Comparison of ENCODE assay signal across 10 cellular contexts in the genomic region with DNA sequence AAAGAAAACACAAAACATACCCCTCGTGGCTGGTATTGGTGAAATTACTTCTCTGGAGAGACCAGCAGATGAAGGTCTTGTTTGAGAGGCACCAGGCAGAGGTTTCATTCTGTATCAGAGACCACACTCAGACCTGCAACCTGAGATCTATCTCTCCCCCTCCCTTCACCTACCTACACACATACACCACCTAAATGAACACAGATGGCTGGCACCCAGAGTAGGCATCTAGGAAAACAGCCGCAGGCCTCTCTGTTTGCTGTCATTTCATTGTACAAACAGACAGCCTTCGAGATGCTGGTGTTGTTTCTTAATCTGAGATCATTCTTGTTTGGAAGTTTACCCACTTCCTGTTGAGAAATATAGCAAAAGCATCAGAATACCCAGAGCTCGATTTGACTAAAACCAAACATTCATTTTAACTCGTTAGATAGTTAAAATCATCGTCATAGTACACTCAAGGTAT.
DNase-seq lines count a peak whose midpoint lies in the region; ATAC-seq and TF ChIP-seq lines count a peak whose summit lies in the region.
"Had no signal": no experiment of that assay in that cellular context is flagged by ENCODE, and none has a peak within 500 bp of the region (broad histone marks: within the 10 kb centered on the region; RNA-seq: fewer than 3 reads in every experiment).

No MANE protein-coding gene starts in this region.

- peak overlapping the region; percentile 61 for H3K27ac Mint-ChIP-seq in activated CD4-positive, alpha-beta memory T cell treated with anti-CD3 and anti-CD28 coated beads, Interleukin-2, amount 10 ng/mL, durations not matched to agents 7 days and 5 days

- H3K36me3 ChIP-seq in upper lobe of right lung: no peaks in the 10 kb centered on the region

- no peak overlapping the region for H3K4me3 ChIP-seq in upper lobe of right lung

- intact Hi-C loops in upper lobe of right lung (cut with DNase I): no loop called here
- intact Hi-C loops in posterior cingulate gyrus (cut with DNase I): no loop called here

- no peak overlapping the region for H3K27ac ChIP-seq in upper lobe of right lung

- H3K9me3 Mint-ChIP-seq in activated CD4-positive, alpha-beta memory T cell treated with anti-CD3 and anti-CD28 coated beads, Interleukin-2, amount 10 ng/mL, durations not matched to agents 7 days and 5 days: peaks cover 3% of the 10 kb centered on the region

- peak; percentile 60 for ATAC-seq in GM18498 (IDR thresholded peaks at IDR 0.05; ENCODE audit: unreplicated experiment)
- ATAC-seq in GM21576 (IDR thresholded peaks at IDR 0.05; ENCODE audit: unreplicated experiment): peak; percentile 69
- ATAC-seq in upper lobe of right lung: no peak
- ATAC-seq: naive thymus-derived CD4-positive, alpha-beta T cell had no signal

- TF ChIP-seq CTCF in upper lobe of right lung (IDR thresholded peaks at IDR 0.05): no peak

- no peaks in the 10 kb centered on the region for H3K36me3 Mint-ChIP-seq in activated CD4-positive, alpha-beta memory T cell treated with anti-CD3 and anti-CD28 coated beads, Interleukin-2, amount 10 ng/mL, durations not matched to agents 7 days and 5 days (ENCODE audit: low read depth)

- CTCF ChIA-PET in activated CD4-positive, alpha-beta memory T cell treated with anti-CD3 and anti-CD28 coated beads, Interleukin-2, amount 10 ng/mL, durations not matched to agents 7 days and 5 days (lab: Charles Lee): no interaction called here

- peak overlapping the region; percentile 14 for H3K4me3 Mint-ChIP-seq in activated CD4-positive, alpha-beta memory T cell treated with anti-CD3 and anti-CD28 coated beads, Interleukin-2, amount 10 ng/mL, durations not matched to agents 7 days and 5 days

- H3K9me3 ChIP-seq in upper lobe of right lung: no peaks in the 10 kb centered on the region

- no peaks in the 10 kb centered on the region for H3K27me3 ChIP-seq in upper lobe of right lung

- POLR2A ChIA-PET in activated CD4-positive, alpha-beta memory T cell treated with anti-CD3 and anti-CD28 coated beads, Interleukin-2, amount 10 ng/mL, durations not matched to agents 7 days and 5 days (lab: Charles Lee): interaction anchor here (1.0 to 1.6 kb wide), 2 partner anchors 17 to 24 kb away, joined by 3 to 6 read pairs; no protein-coding TSS in a partner anchor

- DNase-seq in NCI-H1436 treated with DMSO at 0.1 percent for 48 hours (lab: John Stamatoyannopoulos, UW) (peak; percentile 68), EL (no peak), upper lobe of right lung (no peak), iPS-NIHi7 (ENCODE audit: extremely low spot score) (no peak), posterior cingulate gyrus (no peak)
- DNase-seq in activated CD4-positive, alpha-beta memory T cell treated with anti-CD3 and anti-CD28 coated beads, Interleukin-2, amount 10 ng/mL, durations not matched to agents 7 days and 5 days: peak; percentile 31
- DNase-seq: foreskin fibroblast had no signal

- peaks cover 15% of the 10 kb centered on the region for H3K4me1 Mint-ChIP-seq in activated CD4-positive, alpha-beta memory T cell treated with anti-CD3 and anti-CD28 coated beads, Interleukin-2, amount 10 ng/mL, durations not matched to agents 7 days and 5 days

- peaks cover 7% of the 10 kb centered on the region for H3K27me3 Mint-ChIP-seq in activated CD4-positive, alpha-beta memory T cell treated with anti-CD3 and anti-CD28 coated beads, Interleukin-2, amount 10 ng/mL, durations not matched to agents 7 days and 5 days

- H3K4me1 ChIP-seq in upper lobe of right lung: no peaks in the 10 kb centered on the region

Comparison
In these comparisons a context has a peak if more than half of its experiments do, and no peak if none do; other contexts are left out.
1. DNase-seq: peak in NCI-H1436 treated with DMSO at 0.1 percent for 48 hours (single experiment) and activated CD4-positive, alpha-beta memory T cell treated with anti-CD3 and anti-CD28 coated beads, Interleukin-2, amount 10 ng/mL, durations not matched to agents 7 days and 5 days (single experiment); none in EL (single experiment), upper lobe of right lung (single experiment), iPS-NIHi7 (single experiment) and posterior cingulate gyrus (0 of 10).